Comparison of ENCODE assay signal across 8 cellular contexts in genomic region chr10:7787150-7787856, GRCh38. TPM values are rescaled to one million over a fixed set of nuclear protein-coding genes. Genes with fewer than 3 reads are reported as not detected.
A peak's percentile ranks its signal among the peaks of the same experiment; 100 is the strongest.
DNase-seq lines count a peak whose midpoint lies in the region; ATAC-seq, FAIRE-seq and TF ChIP-seq lines count a peak whose summit lies in the region.

No MANE protein-coding gene starts in this region.

- H3K9me3 ChIP-seq in heart right ventricle, result no peaks in the 10 kb centered on the region
- no peaks in the 10 kb centered on the region for H3K9me3 ChIP-seq in small intestine (ENCODE audit: control insufficient read depth, low read depth)

- H3K4me1 ChIP-seq in heart right ventricle (peaks cover 0 to 66% (median 54%) of the 10 kb centered on the region in 9 donors), small intestine (ENCODE audit: control insufficient read depth in 2 of 2, insufficient read depth in 1 of 2, low read depth in 1 of 2, low read length in 1 of 2) (peaks cover 7 to 17% of the 10 kb centered on the region in 2 donors)

- intact Hi-C loops in heart right ventricle (cut with DNase I), result no loop called here

- H3K27ac ChIP-seq in heart right ventricle, result peak overlapping the region; percentile 17 to 98 (median 94)
- H3K27ac ChIP-seq in small intestine (ENCODE audit: low read depth in 1 of 2, low read length in 1 of 2), result peak overlapping the region; percentile 67 to 83

- ATAC-seq in HG02938 (IDR thresholded peaks at IDR 0.05; ENCODE audit: unreplicated experiment), result peak; percentile 15
- peak; percentile 22 for ATAC-seq in SK-N-SH treated with all-trans-retinoic acid at 6 μM for 48 hours
- peak in 6 of 8 donors; percentile 13 to 57 (median 18) for ATAC-seq in heart right ventricle

- FAIRE-seq in small intestine (lab: Jason Lieb, UNC), result no peak

- TF ChIP-seq CTCF in heart right ventricle (IDR thresholded peaks at IDR 0.05), result no peak

- 3% methylated on average over 25 to 26 of the region's 26 CpGs for WGBS in heart right ventricle, 2 donors
- 2% methylated on average over 25 to 26 of the region's 26 CpGs for WGBS in small intestine, 3 donors

- DNase-seq in activated CD4-positive, alpha-beta T cell treated with anti-CD3 and anti-CD28 coated beads for 48 hours, result peak; percentile 24
- no peak for DNase-seq in activated CD4-positive, alpha-beta T cell treated with anti-CD3 and anti-CD28 coated beads for 1 hour
- DNase-seq in heart right ventricle (no peak), small intestine (peak; percentile 18), NCI-H524 (lab: John Stamatoyannopoulos, UW) (no peak), NCI-H1417 (lab: John Stamatoyannopoulos, UW) (no peak)

- H3K4me3 ChIP-seq in heart right ventricle, result peak overlapping the region; percentile 63 to 97 (median 92)
- H3K4me3 ChIP-seq in small intestine (ENCODE audit: low read depth in 1 of 2, low read length in 2 of 2), result peak overlapping the region; percentile 99 to 100

- no peaks in the 10 kb centered on the region for H3K27me3 ChIP-seq in heart right ventricle
- H3K27me3 ChIP-seq in small intestine (ENCODE audit: control insufficient read depth in 2 of 2, insufficient read depth in 2 of 2, low read length in 2 of 2), result no peaks in the 10 kb centered on the region

- H3K36me3 ChIP-seq in heart right ventricle (peaks cover 0 to 23% (median 0%) of the 10 kb centered on the region in 9 donors), small intestine (ENCODE audit: control insufficient read depth in 2 of 2, insufficient read depth in 2 of 2, low read length in 2 of 2) (peaks cover 3% of the 10 kb centered on the region in 2 donors)

TF ChIP-seq in SK-N-SH treated with all-trans-retinoic acid at 6 μM for 48 hours, 23 proteins besides CTCF, POLR2A, EP300 and RAD21:
- TF ChIP-seq PPARA (CRISPR knock-in tag; IDR thresholded peaks at IDR 0.05; ENCODE audit: borderline replicate concordance) (no peak), ZNF565 (CRISPR knock-in tag; conservative IDR thresholded peaks at IDR 0.05; ENCODE audit: low read depth) (no peak), RARB (CRISPR knock-in tag; IDR thresholded peaks at IDR 0.05) (no peak), ZC3H10 (CRISPR knock-in tag; IDR thresholded peaks at IDR 0.05) (no peak), ZNF70 (CRISPR knock-in tag; IDR thresholded peaks at IDR 0.05) (no peak), TSHZ2 (CRISPR knock-in tag; IDR thresholded peaks at IDR 0.05) (no peak), POU6F1 (CRISPR knock-in tag; IDR thresholded peaks at IDR 0.05; ENCODE audit: borderline replicate concordance, low read depth) (no peak)

RNA-seq across cellular contexts. Expression of gene KIN, which starts 0.5 kb away (rescaled TPM):
- total RNA-seq in heart right ventricle, result 1 to 10 TPM; 5.4 to 8.5 (median 6.9) TPM
- polyA plus RNA-seq in heart right ventricle, result 10 to 100 TPM in 1 of 2 donors, 1 to 10 TPM in 1; 7.1 to 13.3 TPM
- polyA plus RNA-seq in small intestine, result 10 to 100 TPM in 1 of 3 donors, 1 to 10 TPM in 2; 7.0 to 12.7 (median 7.3) TPM

RNA-seq across cellular contexts. Expression of gene ATP5F1C, which starts 0.7 kb away (rescaled TPM):
- total RNA-seq in heart right ventricle, result 100 to 1,000 TPM; 565 to 909 (median 770) TPM
- 1,000 to 10,000 TPM in 1 of 2 donors, 100 to 1,000 TPM in 1; 561 to 1,131 TPM for polyA plus RNA-seq in heart right ventricle
- 1,000 to 10,000 TPM in 1 of 3 donors, 100 to 1,000 TPM in 2; 479 to 1,460 (median 744) TPM for polyA plus RNA-seq in small intestine

RNA-seq across cellular contexts. Expression of gene TAF3, which starts 31.0 kb away (rescaled TPM):
- total RNA-seq in heart right ventricle, result 10 to 100 TPM in 8 of 10 donors, 1 to 10 TPM in 2; 9.9 to 14.9 (median 11.2) TPM
- 1 to 10 TPM; 3.6 to 6.4 TPM for polyA plus RNA-seq in heart right ventricle
- 1 to 10 TPM; 3.4 to 5.4 (median 3.8) TPM for polyA plus RNA-seq in small intestine

Comparison
In these comparisons a context has a peak if more than half of its experiments do, and no peak if none do; other contexts are left out.
1. DNase-seq: peak in activated CD4-positive, alpha-beta T cell treated with anti-CD3 and anti-CD28 coated beads for 48 hours (single experiment) and small intestine (single experiment); none in activated CD4-positive, alpha-beta T cell treated with anti-CD3 and anti-CD28 coated beads for 1 hour (single experiment), heart right ventricle (0 of 2), NCI-H524 (0 of 2) and NCI-H1417 (0 of 3).
2. Peak in every context shown above with its lines, with median percentiles within 50 percentile points of each other: ATAC-seq.